ENCODE assay signal across 1 cellular context in genomic region chr19:39362682-39363657, GRCh38.
TF ChIP-seq lines count a peak whose summit lies in the region.

No MANE protein-coding gene starts in this region.

TF ChIP-seq in endothelial cell of umbilical vein, 7 proteins besides CTCF, POLR2A, EP300 and RAD21:
- peak; percentile 58 for TF ChIP-seq FOS (IDR thresholded peaks at IDR 0.05; ENCODE audit: borderline replicate concordance, insufficient read depth, low read length)
- TF ChIP-seq JUN (IDR thresholded peaks at IDR 0.05; ENCODE audit: borderline replicate concordance, insufficient read depth, insufficient read length, low read depth), result peak; percentile 19
- TF ChIP-seq EZH2 (IDR thresholded peaks at IDR 0.05; ENCODE audit: borderline replicate concordance, low read depth, low read length, severe bottlenecking), result no peak
- no peak for TF ChIP-seq MAX (IDR thresholded peaks at IDR 0.05; ENCODE audit: insufficient read depth, insufficient read length)
- TF ChIP-seq POLR2AphosphoS5 (IDR thresholded peaks at IDR 0.05; ENCODE audit: insufficient read depth, low read depth, low read length), result no peak
- no peak for TF ChIP-seq GATA2 (IDR thresholded peaks at IDR 0.05; ENCODE audit: insufficient read depth, insufficient read length, low read depth, low read length)
- TF ChIP-seq MYC (IDR thresholded peaks at IDR 0.05; ENCODE audit: low read depth, low read length), result no peak
